In genomic region chr10:23319835-23320234, GRCh38 we compare ENCODE assay signal across 22 cellular contexts. TPM values are rescaled to one million over a fixed set of nuclear protein-coding genes. Genes with fewer than 3 reads are reported as not detected.
"Had no signal": no experiment of that assay in that cellular context is flagged by ENCODE, and none has a peak within 500 bp of the region (broad histone marks: within the 10 kb centered on the region; RNA-seq: fewer than 3 reads in every experiment).

No MANE protein-coding gene starts in this region.

- H3K9me3 Mint-ChIP-seq: activated T-cell treated with anti-CD3 and anti-CD28 coated beads, Interleukin-2, amount 50 U/mL, for 24 hours; central memory CD8-positive, alpha-beta T cell; T-helper 1 cell treated with Interleukin-12 subunit alpha and Interleukin-12 subunit beta and Interleukin-4 antibody, amounts not matched to agents 30 μg/mL and 1 μg/mL, for 36 hours had no signal

- H3K4me1 Mint-ChIP-seq: activated CD8-positive, alpha-beta memory T cell treated with anti-CD3 and anti-CD28 coated beads, Interleukin-2, amount 10 ng/mL, durations not matched to agents 7 days and 5 days; brain; central memory CD8-positive, alpha-beta T cell had no signal

- DNase-seq: activated CD4-positive, alpha-beta T cell treated with anti-CD3 and anti-CD28 coated beads for 48 hours; activated CD4-positive, alpha-beta T cell treated with anti-CD3 and anti-CD28 coated beads, Interleukin-2, amount 50 U/mL, for 48 hours; activated CD8-positive, alpha-beta memory T cell treated with anti-CD3 and anti-CD28 coated beads, Interleukin-2, amount 10 ng/mL, durations not matched to agents 7 days and 5 days; activated effector memory CD4-positive, alpha-beta T cell treated with Interleukin-2 at 50 U/mL for 16 hours; activated naive CD4-positive, alpha-beta T cell; activated T-cell treated with anti-CD3 and anti-CD28 coated beads, Interleukin-2, amount 50 U/mL, for 24 hours; amygdala; Karpas-422; MM.1S; NCI-H146; NCI-H187 treated with DMSO at 0.1 percent for 48 hours; NCI-H2107; NCI-H510A treated with DMSO at 0.1 percent for 48 hours; NCI-H69 had no signal

- ATAC-seq: activated CD4-positive, CD25-positive, alpha-beta regulatory T cell treated with anti-CD3 and anti-CD28 coated beads, Interleukin-2, amount 50 U/mL, for 24 hours; activated CD8-positive, alpha-beta memory T cell treated with anti-CD3 and anti-CD28 coated beads, Interleukin-2, amount 10 ng/mL, durations not matched to agents 7 days and 5 days had no signal

- H3K36me3 Mint-ChIP-seq: activated CD8-positive, alpha-beta memory T cell treated with anti-CD3 and anti-CD28 coated beads, Interleukin-2, amount 10 ng/mL, durations not matched to agents 7 days and 5 days; activated naive CD8-positive, alpha-beta T cell; brain had no signal

- H3K27ac Mint-ChIP-seq: activated CD8-positive, alpha-beta memory T cell treated with anti-CD3 and anti-CD28 coated beads, Interleukin-2, amount 10 ng/mL, durations not matched to agents 7 days and 5 days; activated naive CD8-positive, alpha-beta T cell; activated T-cell treated with anti-CD3 and anti-CD28 coated beads, Interleukin-2, amount 50 U/mL, for 24 hours; activated T-helper 1 cell treated with anti-CD3 and anti-CD28 coated beads, Interleukin-12 subunit alpha, Interleukin-12 subunit beta, Interleukin-2, Interleukin-4 antibody, amounts not matched to agents 30 ng/mL and 10 ng/mL and 1 ng/mL, durations not matched to agents 14 hours and 24 hours and 36 hours; brain; T-helper 1 cell treated with Interleukin-12 subunit alpha and Interleukin-12 subunit beta and Interleukin-4 antibody, amounts not matched to agents 30 μg/mL and 1 μg/mL, for 36 hours had no signal

- H3K4me3 Mint-ChIP-seq: activated CD8-positive, alpha-beta memory T cell treated with anti-CD3 and anti-CD28 coated beads, Interleukin-2, amount 10 ng/mL, durations not matched to agents 7 days and 5 days; activated naive CD8-positive, alpha-beta T cell; activated T-cell treated with anti-CD3 and anti-CD28 coated beads, Interleukin-2, amount 50 U/mL, for 24 hours; activated T-helper 1 cell treated with anti-CD3 and anti-CD28 coated beads, Interleukin-12 subunit alpha, Interleukin-12 subunit beta, Interleukin-2, Interleukin-4 antibody, amounts not matched to agents 30 ng/mL and 10 ng/mL and 1 ng/mL, durations not matched to agents 14 hours and 24 hours and 36 hours; brain; central memory CD8-positive, alpha-beta T cell; T-helper 1 cell treated with Interleukin-12 subunit alpha and Interleukin-12 subunit beta and Interleukin-4 antibody, amounts not matched to agents 30 μg/mL and 1 μg/mL, for 36 hours had no signal

RNA-seq across cellular contexts. Expression of gene C10orf67, which starts 24.8 kb away (rescaled TPM):
- total RNA-seq: OCI-LY7, RPMI7951 had no signal
